Comparison of ENCODE assay signal across 21 cellular contexts in genomic region chr3:122967376-122968164, GRCh38. TPM values are rescaled to one million over a fixed set of nuclear protein-coding genes. Genes with fewer than 3 reads are reported as not detected.
"Had no signal": no experiment of that assay in that cellular context is flagged by ENCODE, and none has a peak within 500 bp of the region (broad histone marks: within the 10 kb centered on the region; RNA-seq: fewer than 3 reads in every experiment).

No MANE protein-coding gene starts in this region.

- H3K4me1 ChIP-seq: SJSA1 had no signal

- FAIRE-seq: RCC 7860 had no signal

- H3K9me3 ChIP-seq: MG63, SJSA1 had no signal

- H3K27me3 ChIP-seq: MG63 had no signal

- H3K4me3 ChIP-seq: MG63, SJSA1, SK-N-MC had no signal

- DNase-seq: IMR-90, Karpas-422, KG1, MG63, NCI-H1092, NCI-H1105 treated with DMSO at 0.1 percent for 48 hours, NCI-H1417 treated with DMSO at 0.1 percent for 48 hours, NCI-H187, NCI-H2029, NCI-H2081 treated with DMSO at 0.1 percent for 48 hours, NCI-H2171, NCI-H2227 treated with DMSO at 0.1 percent for 48 hours, NCI-H524 treated with DMSO at 0.1 percent for 48 hours, NCI-H774, Right ventricle myocardium superior, RPMI8226, SIG-M5 had no signal

- H3K27ac ChIP-seq: SJSA1, SK-N-MC had no signal

- H3K36me3 ChIP-seq: MG63, SJSA1 had no signal

RNA-seq across cellular contexts. Expression of gene SEMA5B, which starts 60.0 kb away (rescaled TPM):
- total RNA-seq: HT-29, IMR-90, SJSA1 had no signal
- polyA plus RNA-seq: IMR-90 had no signal
